In genomic region chr22:27870234-27871191, GRCh38 we compare ENCODE assay signal across 16 cellular contexts. TPM values are rescaled to one million over a fixed set of nuclear protein-coding genes. Genes with fewer than 3 reads are reported as not detected.
DNase-seq lines count a peak whose midpoint lies in the region; ATAC-seq and TF ChIP-seq lines count a peak whose summit lies in the region.
"Had no signal": no experiment of that assay in that cellular context is flagged by ENCODE, and none has a peak within 500 bp of the region (broad histone marks: within the 10 kb centered on the region; RNA-seq: fewer than 3 reads in every experiment).

No MANE protein-coding gene starts in this region.

- H3K36me3 ChIP-seq in body of pancreas (replicated peaks in 1 of 2; ENCODE audit: insufficient read depth in 1 of 2, low read depth in 2 of 2) (peaks cover 0 to 13% of the 10 kb centered on the region in 2 donors), mesenchymal stem cell (ENCODE audit: control insufficient read depth in 1 of 2, insufficient read depth in 2 of 2, low read depth in 1 of 2, low read length in 2 of 2) (peaks cover 9 to 52% of the 10 kb centered on the region in 2 experiments), stomach (peaks cover 8 to 36% (median 31%) of the 10 kb centered on the region in 4 donors)

- no peak overlapping the region for H2BK15ac ChIP-seq in mesenchymal stem cell (ENCODE audit: low read depth, poor library complexity, severe bottlenecking)

- 42 to 48% methylated on average over 2 of the region's 2 CpGs for WGBS in body of pancreas, 2 donors
- WGBS in mesenchymal stem cell: 100% methylated on average over 1 of the region's 2 CpGs
- WGBS in stomach, 5 donors: 59 to 76% (median 66%) methylated on average over 2 of the region's 2 CpGs

- no peaks in the 10 kb centered on the region for H3K27me3 Mint-ChIP-seq in natural killer cell treated with Interleukin-12 subunit alpha and Interleukin-12 subunit beta and Interleukin-15 and Interleukin-18, amount 100 ng/mL, for 72 hours
- H3K27me3 Mint-ChIP-seq: activated naive CD8-positive, alpha-beta T cell; effector memory CD8-positive, alpha-beta T cell; IgD-negative memory B cell had no signal

- no peak overlapping the region for H3K18ac ChIP-seq in mesenchymal stem cell (ENCODE audit: low read depth in 1 of 2, low read length in 2 of 2)

- no peak overlapping the region for H4K91ac ChIP-seq in mesenchymal stem cell (ENCODE audit: low read length)

- no peaks in the 10 kb centered on the region for H3K9me3 Mint-ChIP-seq in natural killer cell treated with Interleukin-12 subunit alpha and Interleukin-12 subunit beta and Interleukin-15 and Interleukin-18, amount 100 ng/mL, for 72 hours
- H3K9me3 Mint-ChIP-seq: effector memory CD8-positive, alpha-beta T cell; HFFc6; IgD-negative memory B cell had no signal

- peaks cover 10% of the 10 kb centered on the region for H3K79me1 ChIP-seq in mesenchymal stem cell (replicated peaks; ENCODE audit: low read length, poor library complexity, severe bottlenecking)

- no peak overlapping the region for H3K23ac ChIP-seq in mesenchymal stem cell (ENCODE audit: low read length in 2 of 2)

- H2BK5ac ChIP-seq in mesenchymal stem cell (ENCODE audit: low read depth, low read length, poor library complexity, severe bottlenecking): no peak overlapping the region

- H3K14ac ChIP-seq in mesenchymal stem cell (ENCODE audit: low read length in 2 of 2): no peak overlapping the region

- no peak for TF ChIP-seq CTCF in body of pancreas (IDR thresholded peaks at IDR 0.05)
- no peak for TF ChIP-seq CTCF in stomach (IDR thresholded peaks at IDR 0.05)

- DNase-seq in HT-29 (ENCODE audit: low spot score) (peak; percentile 8), body of pancreas (no peak), mesenchymal stem cell (no peak), stomach (no peak), NCI-H2196 (lab: John Stamatoyannopoulos, UW; ENCODE audit: unreplicated experiment) (no peak), NCI-H2171 treated with DMSO at 0.1 percent for 48 hours (lab: John Stamatoyannopoulos, UW) (no peak)
- DNase-seq in natural killer cell treated with Interleukin-12 subunit alpha and Interleukin-12 subunit beta and Interleukin-15 and Interleukin-18, amount 100 ng/mL, for 72 hours (ENCODE audit: low spot score): no peak
- DNase-seq: activated CD4-positive, alpha-beta T cell treated with anti-CD3 and anti-CD28 coated beads, Interleukin-2, amount 50 U/mL, for 1 hour; DMS79 treated with DMSO at 0.1 percent for 48 hours; effector memory CD8-positive, alpha-beta T cell; HFFc6; NCI-H2029 treated with DMSO at 0.1 percent for 48 hours; NCI-H526 treated with DMSO at 0.1 percent for 48 hours; substantia nigra had no signal

- no peak overlapping the region for H3K9ac ChIP-seq in mesenchymal stem cell (ENCODE audit: low read length)

- no peak overlapping the region for H2BK120ac ChIP-seq in mesenchymal stem cell (ENCODE audit: low read depth, low read length)

- H2AFZ ChIP-seq in mesenchymal stem cell (ENCODE audit: low read depth, low read length): no peak overlapping the region

- H3K4me1 ChIP-seq in body of pancreas (peaks cover 66% of the 10 kb centered on the region), mesenchymal stem cell (ENCODE audit: control insufficient read depth, insufficient read depth, low read depth, low read length) (peaks cover 2% of the 10 kb centered on the region), stomach (peaks cover 49 to 95% (median 73%) of the 10 kb centered on the region in 4 donors)

- H3K4me3 ChIP-seq in body of pancreas: no peak overlapping the region
- H3K4me3 ChIP-seq in mesenchymal stem cell (ENCODE audit: insufficient read depth in 1 of 2, low read depth in 1 of 2, low read length in 2 of 2): no peak overlapping the region
- H3K4me3 ChIP-seq in stomach: no peak overlapping the region

- H3K27me3 ChIP-seq in body of pancreas (no peaks in the 10 kb centered on the region), mesenchymal stem cell (ENCODE audit: control insufficient read depth in 1 of 2, insufficient read depth in 1 of 2, low read length in 2 of 2) (no peaks in the 10 kb centered on the region), stomach (no peaks in the 10 kb centered on the region)

- no peak overlapping the region for H2BK12ac ChIP-seq in mesenchymal stem cell (ENCODE audit: low read length in 2 of 2)

- no peak overlapping the region for H4K8ac ChIP-seq in mesenchymal stem cell (ENCODE audit: low read length)

- peaks cover 23 to 44% of the 10 kb centered on the region in 2 donors for H3K4me1 Mint-ChIP-seq in natural killer cell treated with Interleukin-12 subunit alpha and Interleukin-12 subunit beta and Interleukin-15 and Interleukin-18, amount 100 ng/mL, for 72 hours (ENCODE audit: low read depth in 2 of 2)

- intact Hi-C loops in body of pancreas (cut with DNase I) (no loop called here), stomach (cut with DNase I; ENCODE audit: low total_unique reads) (no loop called here)

- peak overlapping the region; percentile 88 for H2AK5ac ChIP-seq in mesenchymal stem cell (ENCODE audit: low read length, severe bottlenecking)

- peaks cover 12% of the 10 kb centered on the region for H3K36me3 Mint-ChIP-seq in natural killer cell treated with Interleukin-12 subunit alpha and Interleukin-12 subunit beta and Interleukin-15 and Interleukin-18, amount 100 ng/mL, for 72 hours

- H3K4me2 ChIP-seq in mesenchymal stem cell (ENCODE audit: low read length, poor library complexity, severe bottlenecking): no peak overlapping the region

- peak; percentile 19 for ATAC-seq in body of pancreas
- no peak for ATAC-seq in natural killer cell treated with Interleukin-12 subunit alpha and Interleukin-12 subunit beta and Interleukin-15 and Interleukin-18, amount 100 ng/mL, for 72 hours
- ATAC-seq: effector memory CD8-positive, alpha-beta T cell had no signal

- no peak overlapping the region for H3K4me3 Mint-ChIP-seq in natural killer cell treated with Interleukin-12 subunit alpha and Interleukin-12 subunit beta and Interleukin-15 and Interleukin-18, amount 100 ng/mL, for 72 hours
- H3K4me3 Mint-ChIP-seq: activated naive CD8-positive, alpha-beta T cell; effector memory CD8-positive, alpha-beta T cell; HFFc6; IgD-negative memory B cell had no signal

- no peak for TF ChIP-seq EP300 in stomach (IDR thresholded peaks at IDR 0.05)

- no peak overlapping the region for H3K27ac Mint-ChIP-seq in natural killer cell treated with Interleukin-12 subunit alpha and Interleukin-12 subunit beta and Interleukin-15 and Interleukin-18, amount 100 ng/mL, for 72 hours
- H3K27ac Mint-ChIP-seq: activated naive CD8-positive, alpha-beta T cell; effector memory CD8-positive, alpha-beta T cell; HFFc6; IgD-negative memory B cell had no signal

- H3K4ac ChIP-seq in mesenchymal stem cell (ENCODE audit: low read depth in 1 of 2, low read length in 2 of 2): peak overlapping the region in 1 of 2 experiments; percentile 26

- H3K27ac ChIP-seq in body of pancreas: peak overlapping the region in 3 of 4 donors; percentile 35 to 70 (median 48)
- H3K27ac ChIP-seq in mesenchymal stem cell (ENCODE audit: low read length, poor library complexity, severe bottlenecking): peak overlapping the region; percentile 53
- H3K27ac ChIP-seq in stomach: peak overlapping the region in 4 of 5 donors; percentile 42 to 85 (median 76)

- H3K9me3 ChIP-seq in body of pancreas (no peaks in the 10 kb centered on the region), mesenchymal stem cell (ENCODE audit: control insufficient read depth, low read length) (no peaks in the 10 kb centered on the region), stomach (no peaks in the 10 kb centered on the region)

- TF ChIP-seq POLR2A in body of pancreas (IDR thresholded peaks at IDR 0.05) (no peak), stomach (IDR thresholded peaks at IDR 0.05) (no peak)

RNA-seq across cellular contexts. Expression of gene PITPNB, which starts 48.5 kb away (rescaled TPM):
- 9.5 and 12.3 TPM in 2 replicates for total RNA-seq in HT-29 (2014; rRNA removed; shearing (Covaris generic))
- total RNA-seq in body of pancreas (10 to 100 TPM; 21.3 to 39.6 TPM), stomach (10 to 100 TPM in 4 of 5 donors, 1 to 10 TPM in 1; 6.7 to 91.6 (median 30.3) TPM)
- polyA plus RNA-seq in mesenchymal stem cell (2013, experiment 1 of 2): 48.3 TPM
- polyA plus RNA-seq in mesenchymal stem cell (2013, experiment 2 of 2): 51.1 TPM
- 10 to 100 TPM; 24.0 to 39.4 (median 28.1) TPM for polyA plus RNA-seq in stomach
- 100 to 1,000 TPM; 105 to 123 TPM for total RNA-seq in natural killer cell treated with Interleukin-12 subunit alpha and Interleukin-12 subunit beta and Interleukin-15 and Interleukin-18, amount 100 ng/mL, for 72 hours
